Comparison of ENCODE assay signal across 8 cellular contexts in the genomic region with DNA sequence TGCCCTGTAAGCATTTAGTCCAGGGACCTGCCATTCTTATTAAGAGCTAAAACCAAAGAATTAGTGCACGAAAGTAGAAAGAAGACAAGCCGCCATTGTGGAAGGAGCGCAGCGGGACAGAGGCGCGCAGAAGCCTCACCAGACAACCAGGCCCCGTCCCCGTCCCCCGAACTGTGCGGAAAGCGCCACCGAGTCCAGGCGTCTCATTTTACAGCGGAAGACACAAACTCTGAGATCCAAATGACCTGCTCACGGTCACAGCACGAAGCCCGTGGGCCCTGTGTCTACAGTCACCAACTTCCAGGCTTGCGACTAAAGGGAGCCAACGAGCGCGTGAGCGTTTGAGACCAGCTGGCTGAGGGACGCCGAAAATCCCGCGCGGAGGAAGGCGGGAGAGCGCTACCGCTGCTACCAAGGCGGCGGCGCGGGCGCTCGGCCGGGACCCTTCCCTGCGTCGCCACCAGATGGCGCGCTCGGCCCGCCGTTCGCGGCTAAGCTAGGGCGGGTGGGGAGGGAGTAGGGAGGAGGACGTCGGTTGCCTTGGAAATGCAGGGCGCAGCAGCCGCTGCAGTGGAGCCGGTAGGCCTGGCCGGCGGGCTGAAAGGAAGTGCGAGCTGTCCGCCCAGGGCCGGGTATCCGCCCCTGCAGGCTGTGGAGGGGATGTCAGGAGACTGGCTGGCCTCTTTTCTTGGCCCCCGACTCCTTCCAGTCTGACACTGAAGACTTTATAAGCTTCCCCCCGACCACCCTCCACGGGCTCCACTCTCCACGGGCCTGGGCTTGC. TPM values are rescaled to one million over a fixed set of nuclear protein-coding genes. Genes with fewer than 3 reads are reported as not detected.
DNase-seq lines count a peak whose midpoint lies in the region; ATAC-seq, FAIRE-seq and TF ChIP-seq lines count a peak whose summit lies in the region.

No MANE protein-coding gene starts in this region.

- no peaks in the 10 kb centered on the region for H3K27me3 ChIP-seq in WERI-Rb-1 (ENCODE audit: insufficient read depth, low read depth, severe bottlenecking)
- no peaks in the 10 kb centered on the region for H3K27me3 ChIP-seq in bronchial epithelial cell (ENCODE audit: control insufficient read depth, insufficient read depth, low read length)
- H3K27me3 ChIP-seq in spleen (replicated peaks in 1 of 7) = no peaks in the 10 kb centered on the region

- peaks cover 6 to 20% (median 14%) of the 10 kb centered on the region in 6 donors for H3K4me1 ChIP-seq in spleen

- peak; percentile 100 for ATAC-seq in GM18907 (IDR thresholded peaks at IDR 0.05; ENCODE audit: unreplicated experiment)
- peak; percentile 100 for ATAC-seq in HG03139 (IDR thresholded peaks at IDR 0.05; ENCODE audit: unreplicated experiment)

- no peak for FAIRE-seq in bronchial epithelial cell (lab: Jason Lieb, UNC)

- intact Hi-C loops in spleen (cut with DNase I; ENCODE audit: low total_unique reads) = no loop called here

- H3K27ac ChIP-seq in WERI-Rb-1 = peak overlapping the region; percentile 91
- peak overlapping the region; percentile 74 to 91 (median 86) for H3K27ac ChIP-seq in spleen

- peaks cover 3% of the 10 kb centered on the region for H3K9me3 ChIP-seq in WERI-Rb-1 (ENCODE audit: severe bottlenecking)
- peaks cover 0 to 4% (median 0%) of the 10 kb centered on the region in 8 donors for H3K9me3 ChIP-seq in spleen

- peak overlapping the region; percentile 36 for H3K4me3 ChIP-seq in WERI-Rb-1 (ENCODE audit: low read depth, low read length)
- H3K4me3 ChIP-seq in bronchial epithelial cell (ENCODE audit: low read depth, low read length) = peak overlapping the region; percentile 45
- H3K4me3 ChIP-seq in spleen = peak overlapping the region; percentile 30 to 77 (median 46)

- TF ChIP-seq CTCF in WERI-Rb-1 (IDR thresholded peaks at IDR 0.05; ENCODE audit: low read depth, low read length) = peak; percentile 85
- peak; percentile 82 for TF ChIP-seq CTCF in bronchial epithelial cell (IDR thresholded peaks at IDR 0.05; ENCODE audit: insufficient read depth, low read length, severe bottlenecking)
- peak; percentile 93 to 100 (median 99) for TF ChIP-seq CTCF in spleen (IDR thresholded peaks at IDR 0.05 in 8 of 11, conservative IDR thresholded peaks at IDR 0.05 in 3 of 11)

- peak in 1 of 3 donors; percentile 22 for TF ChIP-seq POLR2A in spleen (IDR thresholded peaks at IDR 0.05)

- peak; percentile 96 for DNase-seq in AG08395 (ENCODE audit: low spot score)
- DNase-seq in NCI-H2196 (lab: John Stamatoyannopoulos, UW; ENCODE audit: unreplicated experiment) = peak; percentile 94
- DNase-seq in WERI-Rb-1 = peak; percentile 94
- peak; percentile 74 for DNase-seq in bronchial epithelial cell (ENCODE audit: low read depth)
- DNase-seq in inferior parietal cortex (ENCODE audit: extremely low spot score) = peak; percentile 92
- peak; percentile 99 for DNase-seq in spleen

- H3K36me3 ChIP-seq in WERI-Rb-1 (no peaks in the 10 kb centered on the region), bronchial epithelial cell (ENCODE audit: control insufficient read depth, insufficient read depth, low read length) (no peaks in the 10 kb centered on the region), spleen (no peaks in the 10 kb centered on the region)

- 0 to 1% (median 1%) methylated on average over 53 to 62 of the region's 62 CpGs for WGBS in spleen, 5 donors

RNA-seq across cellular contexts. Expression of gene CCDC83, which starts 0.4 kb away (rescaled TPM):
- total RNA-seq in bronchial epithelial cell (not detected in 2 replicates), spleen (not detected)
- polyA plus RNA-seq in spleen = not detected

RNA-seq across cellular contexts. Expression of gene SYTL2, which starts 43.8 kb away (rescaled TPM):
- 5.6 and 8.2 TPM in 2 replicates for total RNA-seq in bronchial epithelial cell
- 100 to 1,000 TPM in 1 of 7 donors, 10 to 100 TPM in 6; 20.4 to 176 (median 31.1) TPM for total RNA-seq in spleen
- polyA plus RNA-seq in spleen = 1 to 10 TPM; 2.7 to 4.5 (median 3.1) TPM

Comparison
In these comparisons a context has a peak if more than half of its experiments do, and no peak if none do; other contexts are left out.
1. Peak in every context shown above with its lines: DNase-seq, ATAC-seq, H3K4me3 ChIP-seq and H3K27ac ChIP-seq.